Comparison of ENCODE assay signal across 22 cellular contexts in genomic region chr13:36696410-36696809, GRCh38. TPM values are rescaled to one million over a fixed set of nuclear protein-coding genes. Genes with fewer than 3 reads are reported as not detected.
A peak's percentile ranks its signal among the peaks of the same experiment; 100 is the strongest.
DNase-seq lines count a peak whose midpoint lies in the region; ATAC-seq and TF ChIP-seq lines count a peak whose summit lies in the region.
"Had no signal": no experiment of that assay in that cellular context is flagged by ENCODE, and none has a peak within 500 bp of the region (broad histone marks: within the 10 kb centered on the region; RNA-seq: fewer than 3 reads in every experiment).

No MANE protein-coding gene starts in this region.

- H2BK5ac ChIP-seq in neuronal stem cell (ENCODE audit: low read length) = no peak overlapping the region

- no peak overlapping the region for H3K9ac ChIP-seq in endodermal cell (ENCODE audit: extremely low read depth, low read length, poor library complexity, severe bottlenecking)
- no peak overlapping the region for H3K9ac ChIP-seq in neural progenitor cell
- H3K9ac ChIP-seq in neuronal stem cell (ENCODE audit: low read depth, low read length, poor library complexity) = no peak overlapping the region

- no peak for TF ChIP-seq CTCF in A673 (conservative IDR thresholded peaks at IDR 0.05; ENCODE audit: low read depth, low read length)
- no peak for TF ChIP-seq CTCF in endodermal cell (conservative IDR thresholded peaks at IDR 0.05)
- no peak for TF ChIP-seq CTCF in neural progenitor cell (IDR thresholded peaks at IDR 0.05)

- H3K14ac ChIP-seq in neuronal stem cell (ENCODE audit: low read length) = no peak overlapping the region

- H3K23ac ChIP-seq in neuronal stem cell (ENCODE audit: low read depth, low read length, poor library complexity) = no peak overlapping the region

- H3K9me3 Mint-ChIP-seq in endodermal cell = no peaks in the 10 kb centered on the region
- no peaks in the 10 kb centered on the region for H3K9me3 Mint-ChIP-seq in neural progenitor cell
- H3K9me3 Mint-ChIP-seq: HFFc6 had no signal

- peaks cover 26% of the 10 kb centered on the region for H3K36me3 ChIP-seq in A673 (ENCODE audit: insufficient read depth, low read length, poor library complexity, severe bottlenecking)
- no peaks in the 10 kb centered on the region for H3K36me3 ChIP-seq in endodermal cell (ENCODE audit: control insufficient read depth, insufficient read depth, low read length)
- H3K36me3 ChIP-seq in mesodermal cell (ENCODE audit: control insufficient read depth, insufficient read depth, low read length) = no peaks in the 10 kb centered on the region
- no peaks in the 10 kb centered on the region for H3K36me3 ChIP-seq in neural progenitor cell
- no peaks in the 10 kb centered on the region for H3K36me3 ChIP-seq in neuronal stem cell (replicated peaks in 1 of 2; ENCODE audit: control insufficient read depth in 2 of 2, insufficient read depth in 2 of 2, low read length in 2 of 2)
- H3K36me3 ChIP-seq: HAP-1 had no signal

- no peak overlapping the region for H4K8ac ChIP-seq in neuronal stem cell (ENCODE audit: low read depth, low read length)

- H4K91ac ChIP-seq in neuronal stem cell (ENCODE audit: low read depth, low read length, poor library complexity) = no peak overlapping the region

- no peak overlapping the region for H3K18ac ChIP-seq in neuronal stem cell (ENCODE audit: low read length)

- H3K36me3 Mint-ChIP-seq in endodermal cell (ENCODE audit: low read depth) (no peaks in the 10 kb centered on the region), neural progenitor cell (no peaks in the 10 kb centered on the region)
- H3K36me3 Mint-ChIP-seq: CD4-positive, alpha-beta memory T cell had no signal

- H3K4me1 ChIP-seq in A673 (ENCODE audit: insufficient read depth, low read length, poor library complexity, severe bottlenecking) (peaks cover 55% of the 10 kb centered on the region), endodermal cell (ENCODE audit: control insufficient read depth, insufficient read depth, low read length) (no peaks in the 10 kb centered on the region), mesodermal cell (ENCODE audit: control insufficient read depth, insufficient read depth, low read length, poor library complexity, severe bottlenecking) (no peaks in the 10 kb centered on the region), neural progenitor cell (no peaks in the 10 kb centered on the region), neuronal stem cell (ENCODE audit: control insufficient read depth in 2 of 2, insufficient read depth in 1 of 2, low read depth in 1 of 2, low read length in 2 of 2) (no peaks in the 10 kb centered on the region)
- H3K4me1 ChIP-seq: A549, HAP-1 had no signal

- H3K79me1 ChIP-seq in neuronal stem cell (ENCODE audit: low read depth, low read length) = no peaks in the 10 kb centered on the region

- no peak for DNase-seq in A673 (ENCODE audit: low spot score)
- no peak for DNase-seq in endodermal cell
- no peak for DNase-seq in neural progenitor cell (ENCODE audit: low spot score)
- no peak for DNase-seq in neuronal stem cell (ENCODE audit: low spot score)
- no peak for DNase-seq in activated effector memory CD4-positive, alpha-beta T cell treated with anti-CD3 and anti-CD28 coated beads, Interleukin-2, amount 50 U/mL, for 16 hours
- DNase-seq: 8988T; C1 segment of cervical spinal cord; Calu3; CD4-positive, alpha-beta memory T cell; COR-L47; DMS53; DMS79 treated with DMSO at 0.1 percent for 48 hours; GF-D8; GOT3; HFFc6 had no signal

- intact Hi-C loops in A673 (cut with micrococcal nuclease; ENCODE audit: unreplicated experiment) = no loop called here

- H3K4me3 Mint-ChIP-seq in endodermal cell = no peak overlapping the region
- H3K4me3 Mint-ChIP-seq in neural progenitor cell = no peak overlapping the region
- H3K4me3 Mint-ChIP-seq: CD4-positive, alpha-beta memory T cell; HFFc6 had no signal

- no peak overlapping the region for H2AK5ac ChIP-seq in neuronal stem cell (ENCODE audit: low read depth, low read length)

- BruUV-seq in A673 (replicated peaks; lab: Mats Ljungman, UMichigan) = no TSS peak

- no peak overlapping the region for H2BK15ac ChIP-seq in neuronal stem cell (ENCODE audit: low read length)

- no peaks in the 10 kb centered on the region for H4K20me1 ChIP-seq in neural progenitor cell (ENCODE audit: low read depth)

- no peaks in the 10 kb centered on the region for H3K9me3 ChIP-seq in A673 (ENCODE audit: low read depth, low read length, poor library complexity, severe bottlenecking)
- no peaks in the 10 kb centered on the region for H3K9me3 ChIP-seq in endodermal cell (ENCODE audit: control insufficient read depth, low read length)
- no peaks in the 10 kb centered on the region for H3K9me3 ChIP-seq in mesodermal cell (ENCODE audit: control insufficient read depth, low read length)
- H3K9me3 ChIP-seq in neural progenitor cell (ENCODE audit: low read depth) = no peaks in the 10 kb centered on the region
- no peaks in the 10 kb centered on the region for H3K9me3 ChIP-seq in neuronal stem cell (replicated peaks in 1 of 2; ENCODE audit: control insufficient read depth in 2 of 2, insufficient read depth in 1 of 2, low read depth in 1 of 2, low read length in 2 of 2)
- H3K9me3 ChIP-seq: A549, HAP-1 had no signal

- H3K4ac ChIP-seq in neuronal stem cell (ENCODE audit: low read length) = no peak overlapping the region

- CTCF ChIA-PET in A673 (lab: Charles Lee) = no interaction called here

- H3K27ac Mint-ChIP-seq in endodermal cell = no peak overlapping the region
- H3K27ac Mint-ChIP-seq in neural progenitor cell = peak overlapping the region; percentile 79
- H3K27ac Mint-ChIP-seq: CD4-positive, alpha-beta memory T cell; HFFc6 had no signal

- H3K4me3 ChIP-seq in A673 (ENCODE audit: low read depth, low read length, poor library complexity, severe bottlenecking) = no peak overlapping the region
- no peak overlapping the region for H3K4me3 ChIP-seq in endodermal cell (ENCODE audit: low read length)
- no peak overlapping the region for H3K4me3 ChIP-seq in mesodermal cell (ENCODE audit: extremely low read depth, insufficient read depth, low read length, poor library complexity, severe bottlenecking)
- H3K4me3 ChIP-seq in neural progenitor cell = no peak overlapping the region
- H3K4me3 ChIP-seq in neuronal stem cell (ENCODE audit: low read length in 2 of 2) = no peak overlapping the region
- H3K4me3 ChIP-seq: A549, HAP-1 had no signal

- H3K4me1 Mint-ChIP-seq in endodermal cell (peaks cover 3% of the 10 kb centered on the region), neural progenitor cell (peaks cover 36% of the 10 kb centered on the region)
- H3K4me1 Mint-ChIP-seq: CD4-positive, alpha-beta memory T cell had no signal

- no peak for ATAC-seq in HG03108 (IDR thresholded peaks at IDR 0.05; ENCODE audit: unreplicated experiment)
- ATAC-seq: A549 had no signal

- peak overlapping the region; percentile 6 for H3K27ac ChIP-seq in A673 (ENCODE audit: low read depth, low read length, poor library complexity, severe bottlenecking)
- peak overlapping the region; percentile 59 for H3K27ac ChIP-seq in endodermal cell (ENCODE audit: low read depth, low read length)
- peak overlapping the region; percentile 24 for H3K27ac ChIP-seq in mesodermal cell (ENCODE audit: low read depth, low read length, severe bottlenecking)
- H3K27ac ChIP-seq in neural progenitor cell = no peak overlapping the region
- no peak overlapping the region for H3K27ac ChIP-seq in neuronal stem cell (replicated peaks; ENCODE audit: low read length)
- H3K27ac ChIP-seq: A549 had no signal

- no peak overlapping the region for H2BK12ac ChIP-seq in neuronal stem cell (ENCODE audit: low read length)

- H2AFZ ChIP-seq in neural progenitor cell (replicated peaks) (no peak overlapping the region), neuronal stem cell (ENCODE audit: low read length) (no peak overlapping the region)

- no peaks in the 10 kb centered on the region for H3K27me3 ChIP-seq in A673 (replicated peaks; ENCODE audit: insufficient read depth, low read depth, low read length, poor library complexity)
- no peaks in the 10 kb centered on the region for H3K27me3 ChIP-seq in endodermal cell (ENCODE audit: control insufficient read depth, insufficient read depth, low read length, poor library complexity, severe bottlenecking)
- no peaks in the 10 kb centered on the region for H3K27me3 ChIP-seq in neural progenitor cell
- H3K27me3 ChIP-seq in neuronal stem cell (ENCODE audit: control insufficient read depth in 3 of 3, insufficient read depth in 3 of 3, low read depth in 1 of 3, low read length in 3 of 3) = peaks cover 0 to 7% (median 0%) of the 10 kb centered on the region in 3 experiments

- H3K4me2 ChIP-seq in neural progenitor cell = no peak overlapping the region
- H3K4me2 ChIP-seq in neuronal stem cell (ENCODE audit: insufficient read depth, low read length, poor library complexity, severe bottlenecking) = no peak overlapping the region
- H3K4me2 ChIP-seq: A549 had no signal

- H3K27me3 Mint-ChIP-seq in endodermal cell (ENCODE audit: insufficient read depth) (peaks cover 4% of the 10 kb centered on the region), neural progenitor cell (ENCODE audit: insufficient read depth, low read depth) (peaks cover 2% of the 10 kb centered on the region)

- no peaks in the 10 kb centered on the region for H3F3A ChIP-seq in neural progenitor cell (ENCODE audit: low read depth)

- WGBS in endodermal cell (ENCODE audit: insufficient coverage in 1 of 2, insufficient read length in 1 of 2), 2 experiments = 85 to 100% methylated on average over 2 to 4 of the region's 6 CpGs
- 60% methylated on average over 1 of the region's 6 CpGs; no CpG with 5 or more reads in 1 of the 2 experiments for WGBS in mesodermal cell (ENCODE audit: insufficient coverage in 2 of 2), 2 experiments
- no CpG with 5 or more reads among the region's 6 CpGs for WGBS in neuronal stem cell (ENCODE audit: extremely low coverage in 2 of 2, insufficient read length in 2 of 2, insufficient replicate concordance in 1 of 2), 2 donors

- H2BK120ac ChIP-seq in neuronal stem cell (ENCODE audit: low read depth, low read length) = no peak overlapping the region

- H3K79me2 ChIP-seq in neural progenitor cell (ENCODE audit: low read depth) = no peaks in the 10 kb centered on the region

- POLR2A ChIA-PET in A673 (lab: Charles Lee; ENCODE audit: low non-redundant PET) = no interaction called here

RNA-seq across cellular contexts. Expression of gene SERTM1, which starts 22.6 kb away (rescaled TPM):
- total RNA-seq in A673 (2021) (42.9 and 53.5 TPM in 2 replicates), endodermal cell (under 1 TPM in 1 of 2 donors, not detected in 1; 0.13 TPM), neural progenitor cell (ENCODE audit: low replicate concordance) (0.28 TPM in 1 of 2 replicates, not detected in the other)
- polyA plus RNA-seq in endodermal cell (2013, experiment 1 of 2) = 1.4 TPM
- polyA plus RNA-seq in endodermal cell (2013, experiment 2 of 2) = 1.7 TPM
- 0.18 TPM for polyA plus RNA-seq in mesodermal cell (2013, experiment 1 of 2)
- 0.20 TPM for polyA plus RNA-seq in mesodermal cell (2013, experiment 2 of 2)
- polyA plus RNA-seq in neuronal stem cell (2013, experiment 1 of 2) = 0.24 TPM
- 0.25 TPM for polyA plus RNA-seq in neuronal stem cell (2013, experiment 2 of 2)
- total RNA-seq: Calu3; CD4-positive, alpha-beta memory T cell; Daoy; G401; HFFc6 had no signal
- polyA plus RNA-seq: A549; BJ; CD4-positive, alpha-beta memory T cell had no signal

Comparison
In these comparisons a context has a peak if more than half of its experiments do, and no peak if none do; other contexts are left out.
1. H3K27ac ChIP-seq: peak in A673 (single experiment), endodermal cell (single experiment) and mesodermal cell (single experiment); none in neural progenitor cell (single experiment) and neuronal stem cell (single experiment).
2. RNA of gene SERTM1, which starts 22.6 kb away (total RNA-seq): 42.9 to 53.5 TPM in A673; 0.13 TPM in endodermal cell and 0.28 TPM in neural progenitor cell; every median in the first group is over 10 times any median in the second.